8 cellular contexts compared by ENCODE assay signal in genomic region chr1:191296-192049, GRCh38.
DNase-seq lines count a peak whose midpoint lies in the region; ATAC-seq and TF ChIP-seq lines count a peak whose summit lies in the region.
"Not testable (repeated sequence)": the region's sequence is repeated elsewhere in the genome, so short reads cannot be mapped to it uniquely, and the experiment has no call there.

No MANE protein-coding gene starts in this region.

- H3K4me3 Mint-ChIP-seq in Caco-2 (ENCODE audit: unreplicated experiment); activated T-helper 1 cell treated with anti-CD3 and anti-CD28 coated beads, Interleukin-12 subunit alpha, Interleukin-12 subunit beta, Interleukin-2, Interleukin-4 antibody, amounts not matched to agents 30 ng/mL and 10 ng/mL and 1 ng/mL, durations not matched to agents 14 hours and 24 hours and 36 hours; progenitor cell of endocrine pancreas (ENCODE audit: low read depth): not testable (repeated sequence)

- H3K9me3 Mint-ChIP-seq in Caco-2 (ENCODE audit: unreplicated experiment); activated T-helper 1 cell treated with anti-CD3 and anti-CD28 coated beads, Interleukin-12 subunit alpha, Interleukin-12 subunit beta, Interleukin-2, Interleukin-4 antibody, amounts not matched to agents 30 ng/mL and 10 ng/mL and 1 ng/mL, durations not matched to agents 14 hours and 24 hours and 36 hours; progenitor cell of endocrine pancreas (ENCODE audit: low read depth): not testable (repeated sequence)

- H3K36me3 ChIP-seq in Caco-2 (ENCODE audit: control insufficient read depth, insufficient read depth, low read length); right lobe of liver; transverse colon: not testable (repeated sequence)
- H3K36me3 ChIP-seq in heart left ventricle, result peaks cover 0 to 10% (median 5%) of the 10 kb centered on the region in 9 donors

- peak overlapping the region; percentile 31 for H3K27ac ChIP-seq in RWPE1
- peak overlapping the region; percentile 91 for H3K27ac ChIP-seq in cingulate gyrus (ENCODE audit: low read depth, low read length)
- not testable (repeated sequence) for H3K27ac ChIP-seq in heart left ventricle, transverse colon
- H3K27ac ChIP-seq in right lobe of liver, result peak overlapping the region in 1 of 3 donors; percentile 12

- intact Hi-C loops in Caco-2 (cut with micrococcal nuclease; ENCODE audit: unreplicated experiment); activated T-helper 1 cell treated with anti-CD3 and anti-CD28 coated beads, Interleukin-12 subunit alpha, Interleukin-12 subunit beta, Interleukin-2, Interleukin-4 antibody, amounts not matched to agents 30 ng/mL and 10 ng/mL and 1 ng/mL, durations not matched to agents 14 hours and 24 hours and 36 hours (cut with micrococcal nuclease); heart left ventricle (cut with DNase I); right lobe of liver (cut with DNase I); transverse colon (cut with DNase I; ENCODE audit: low total_unique reads): not testable (repeated sequence)

- TF ChIP-seq POLR2A in heart left ventricle (IDR thresholded peaks at IDR 0.05); right lobe of liver (IDR thresholded peaks at IDR 0.05); transverse colon (IDR thresholded peaks at IDR 0.05): not testable (repeated sequence)

- H3K27me3 ChIP-seq in Caco-2 (replicated peaks; ENCODE audit: control insufficient read depth, insufficient read depth, low read length); heart left ventricle; right lobe of liver; transverse colon: not testable (repeated sequence)

- in situ Hi-C loops in transverse colon (cut with MboI; ENCODE audit: low pct_ligation_motif_present in 1 of 4, low pct_unique_long_range_greater_than_20kb in 1 of 4, low sequenced_read_pairs in 3 of 4), result not testable (repeated sequence)

- TF ChIP-seq CTCF in Caco-2 (IDR thresholded peaks at IDR 0.05; ENCODE audit: insufficient read depth in 1 of 2, low read depth in 1 of 2, low read length in 1 of 2, severe bottlenecking in 1 of 2, unreplicated experiment in 1 of 2); RWPE1 (conservative IDR thresholded peaks at IDR 0.05; ENCODE audit: low read depth); heart left ventricle (IDR thresholded peaks at IDR 0.05); right lobe of liver (IDR thresholded peaks at IDR 0.05); progenitor cell of endocrine pancreas (IDR thresholded peaks at IDR 0.05; ENCODE audit: unreplicated experiment); transverse colon (IDR thresholded peaks at IDR 0.05): not testable (repeated sequence)

- not testable (repeated sequence) for H3K4me3 ChIP-seq in Caco-2 (ENCODE audit: low read depth, low read length); heart left ventricle; right lobe of liver; transverse colon

- not testable (repeated sequence) for H3K4me1 ChIP-seq in Caco-2, heart left ventricle, right lobe of liver, transverse colon

- not testable (repeated sequence) for H3K9me3 ChIP-seq in Caco-2, heart left ventricle, right lobe of liver, transverse colon

- 39 to 61% (median 50%) methylated on average over 15 to 17 of the region's 19 CpGs for WGBS in heart left ventricle, 4 donors
- 53% methylated on average over 16 of the region's 19 CpGs for WGBS in right lobe of liver (ENCODE audit: insufficient coverage, low coverage, low lambda C conversion rate, missing lambda C conversion rate)
- 51 to 67% methylated on average over 4 to 17 of the region's 19 CpGs for WGBS in transverse colon (ENCODE audit: low coverage in 1 of 2), 2 donors

- CTCF ChIA-PET in Caco-2 (lab: Charles Lee); RWPE1 (lab: Yijun Ruan, JAX): not testable (repeated sequence)

- TSS peak; percentile 12 for BruUV-seq in Caco-2 (replicated peaks; lab: Mats Ljungman, UMichigan)

- not testable (repeated sequence) for H3K4me1 Mint-ChIP-seq in Caco-2 (ENCODE audit: low read depth, unreplicated experiment); activated T-helper 1 cell treated with anti-CD3 and anti-CD28 coated beads, Interleukin-12 subunit alpha, Interleukin-12 subunit beta, Interleukin-2, Interleukin-4 antibody, amounts not matched to agents 30 ng/mL and 10 ng/mL and 1 ng/mL, durations not matched to agents 14 hours and 24 hours and 36 hours (ENCODE audit: low read depth); progenitor cell of endocrine pancreas (ENCODE audit: low read depth)

- peak; percentile 22 to 44 for DNase-seq in Caco-2
- DNase-seq in RWPE1 (ENCODE audit: low spot score), result not testable (repeated sequence)
- DNase-seq in activated T-helper 1 cell treated with anti-CD3 and anti-CD28 coated beads, Interleukin-12 subunit alpha, Interleukin-12 subunit beta, Interleukin-2, Interleukin-4 antibody, amounts not matched to agents 30 ng/mL and 10 ng/mL and 1 ng/mL, durations not matched to agents 14 hours and 24 hours and 36 hours (ENCODE audit: low spot score), result peak; percentile 0
- peak; percentile 5 to 73 (median 40) for DNase-seq in heart left ventricle
- peak; percentile 33 to 63 (median 52) for DNase-seq in right lobe of liver
- DNase-seq in progenitor cell of endocrine pancreas (ENCODE audit: low spot score, unreplicated experiment), result peak; percentile 9
- DNase-seq in transverse colon, result peak; percentile 8

- H3K27ac Mint-ChIP-seq in Caco-2 (ENCODE audit: unreplicated experiment); activated T-helper 1 cell treated with anti-CD3 and anti-CD28 coated beads, Interleukin-12 subunit alpha, Interleukin-12 subunit beta, Interleukin-2, Interleukin-4 antibody, amounts not matched to agents 30 ng/mL and 10 ng/mL and 1 ng/mL, durations not matched to agents 14 hours and 24 hours and 36 hours: not testable (repeated sequence)
- peak overlapping the region; percentile 21 for H3K27ac Mint-ChIP-seq in progenitor cell of endocrine pancreas

- H3K36me3 Mint-ChIP-seq in Caco-2 (ENCODE audit: insufficient read depth, unreplicated experiment); activated T-helper 1 cell treated with anti-CD3 and anti-CD28 coated beads, Interleukin-12 subunit alpha, Interleukin-12 subunit beta, Interleukin-2, Interleukin-4 antibody, amounts not matched to agents 30 ng/mL and 10 ng/mL and 1 ng/mL, durations not matched to agents 14 hours and 24 hours and 36 hours (ENCODE audit: low read depth); progenitor cell of endocrine pancreas (ENCODE audit: insufficient read depth): not testable (repeated sequence)

- not testable (repeated sequence) for TF ChIP-seq EP300 in transverse colon (IDR thresholded peaks at IDR 0.05; ENCODE audit: low read depth)

- not testable (repeated sequence) for ATAC-seq in heart left ventricle, right lobe of liver

- H3K27me3 Mint-ChIP-seq in Caco-2 (ENCODE audit: insufficient read depth, unreplicated experiment); activated T-helper 1 cell treated with anti-CD3 and anti-CD28 coated beads, Interleukin-12 subunit alpha, Interleukin-12 subunit beta, Interleukin-2, Interleukin-4 antibody, amounts not matched to agents 30 ng/mL and 10 ng/mL and 1 ng/mL, durations not matched to agents 14 hours and 24 hours and 36 hours (ENCODE audit: insufficient read depth); progenitor cell of endocrine pancreas: not testable (repeated sequence)

- POLR2A ChIA-PET in Caco-2 (lab: Charles Lee); RWPE1 (lab: Yijun Ruan, JAX; ENCODE audit: low non-redundant PET): not testable (repeated sequence)
